ENCODE assay signal across 20 cellular contexts in the genomic region with DNA sequence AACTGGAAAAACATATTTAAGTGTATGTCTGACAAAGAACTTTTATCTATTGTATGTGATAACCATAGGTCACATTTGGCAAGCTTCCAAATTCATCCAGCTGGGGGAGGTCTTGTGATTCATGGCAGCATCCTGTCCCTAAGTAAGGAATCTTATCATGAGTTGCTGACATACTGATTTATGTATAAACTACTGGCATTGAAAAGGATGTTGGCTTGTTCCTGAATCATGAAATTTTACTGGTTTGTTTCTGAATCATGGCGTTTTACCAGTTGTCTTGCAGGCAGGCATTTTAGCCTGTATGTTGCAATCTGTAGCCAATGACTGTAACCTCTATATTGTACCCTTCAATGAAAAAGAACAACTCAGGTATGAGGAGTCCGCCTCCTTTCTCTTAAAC.
A peak's percentile ranks its signal among the peaks of the same experiment; 100 is the strongest.
DNase-seq lines count a peak whose midpoint lies in the region; ATAC-seq and TF ChIP-seq lines count a peak whose summit lies in the region.
"Had no signal": no experiment of that assay in that cellular context is flagged by ENCODE, and none has a peak within 500 bp of the region (broad histone marks: within the 10 kb centered on the region; RNA-seq: fewer than 3 reads in every experiment).

No MANE protein-coding gene starts in this region.

- intact Hi-C loops in heart left ventricle (cut with DNase I): no loop called here
- intact Hi-C loops in left colon (cut with DNase I, micrococcal nuclease): no loop called here

- no peak for TF ChIP-seq POLR2A in heart left ventricle (IDR thresholded peaks at IDR 0.05)

- no peak overlapping the region for H3K27ac ChIP-seq in mesenchymal stem cell (ENCODE audit: low read length, poor library complexity, severe bottlenecking)
- no peak overlapping the region for H3K27ac ChIP-seq in substantia nigra (ENCODE audit: low read depth, low read length, poor library complexity, severe bottlenecking)
- H3K27ac ChIP-seq in heart left ventricle: no peak overlapping the region
- H3K27ac ChIP-seq: SJSA1, testis had no signal

- H3K18ac ChIP-seq in mesenchymal stem cell (ENCODE audit: low read depth in 1 of 2, low read length in 2 of 2): no peak overlapping the region

- no peak overlapping the region for H3K23ac ChIP-seq in mesenchymal stem cell (ENCODE audit: low read length in 2 of 2)

- no peak overlapping the region for H2AK5ac ChIP-seq in mesenchymal stem cell (ENCODE audit: low read length, severe bottlenecking)

- H3K79me1 ChIP-seq in mesenchymal stem cell (replicated peaks; ENCODE audit: low read length, poor library complexity, severe bottlenecking): no peaks in the 10 kb centered on the region

- H3K4me2 ChIP-seq in mesenchymal stem cell (ENCODE audit: low read length, poor library complexity, severe bottlenecking): no peak overlapping the region

- no peak overlapping the region for H2BK15ac ChIP-seq in mesenchymal stem cell (ENCODE audit: low read depth, poor library complexity, severe bottlenecking)

- peaks cover 30% of the 10 kb centered on the region for H3K9me3 ChIP-seq in mesenchymal stem cell (ENCODE audit: control insufficient read depth, low read length)
- H3K9me3 ChIP-seq in heart left ventricle: peaks cover 0 to 28% (median 13%) of the 10 kb centered on the region in 12 donors
- H3K9me3 ChIP-seq: SJSA1, testis had no signal

- peak; percentile 42 for DNase-seq in HCEC 1CT
- DNase-seq in NCI-H69 (lab: John Stamatoyannopoulos, UW): peak; percentile 85
- peak; percentile 67 to 77 for DNase-seq in cardiac fibroblast (ENCODE audit: low read depth in 2 of 2)
- DNase-seq in mesenchymal stem cell: peak; percentile 55
- DNase-seq in substantia nigra (lab: John Stamatoyannopoulos, UW): no peak
- DNase-seq in heart left ventricle: no peak
- DNase-seq in left colon: no peak
- DNase-seq: activated naive CD8-positive, alpha-beta T cell treated with anti-CD3 and anti-CD28 coated beads, Interleukin-2, amount 10 ng/mL, durations not matched to agents 7 days and 5 days; activated T-cell treated with anti-CD3 and anti-CD28 coated beads, Interleukin-2, amount 50 U/mL, for 24 hours; caudate nucleus; DMS79; effector memory CD8-positive, alpha-beta T cell; glutamatergic neuron; midbrain; NCI-H187; NK-92 treated with Interleukin-12 subunit alpha and Interleukin-12 subunit beta, amount 100 ng/mL, for 24 hours; right cardiac atrium; testis had no signal

- H2BK12ac ChIP-seq in mesenchymal stem cell (ENCODE audit: low read length in 2 of 2): no peak overlapping the region

- H3K4ac ChIP-seq in mesenchymal stem cell (ENCODE audit: low read depth in 1 of 2, low read length in 2 of 2): no peak overlapping the region

- H3K4me3 ChIP-seq in cardiac fibroblast (replicated peaks in 1 of 2; ENCODE audit: low read depth in 2 of 2, low read length in 2 of 2) (no peak overlapping the region), mesenchymal stem cell (ENCODE audit: insufficient read depth in 1 of 2, low read depth in 1 of 2, low read length in 2 of 2) (peak overlapping the region in 1 of 2 experiments; percentile 21), heart left ventricle (no peak overlapping the region)
- H3K4me3 ChIP-seq: BLaER1 treated with 17β-estradiol and CSF1 and Interleukin-3, amounts not matched to agents 10 nM and 100 nM; SJSA1; testis had no signal

- H3K36me3 ChIP-seq in mesenchymal stem cell (ENCODE audit: control insufficient read depth in 1 of 2, insufficient read depth in 2 of 2, low read depth in 1 of 2, low read length in 2 of 2) (no peaks in the 10 kb centered on the region), heart left ventricle (no peaks in the 10 kb centered on the region)
- H3K36me3 ChIP-seq: BLaER1 treated with 17β-estradiol and CSF1 and Interleukin-3, amounts not matched to agents 10 nM and 100 nM; SJSA1 had no signal

- no peak overlapping the region for H2BK120ac ChIP-seq in mesenchymal stem cell (ENCODE audit: low read depth, low read length)

- no peak overlapping the region for H3K14ac ChIP-seq in mesenchymal stem cell (ENCODE audit: low read length in 2 of 2)

- H4K91ac ChIP-seq in mesenchymal stem cell (ENCODE audit: low read length): no peak overlapping the region

- no peaks in the 10 kb centered on the region for H3K27me3 ChIP-seq in mesenchymal stem cell (ENCODE audit: control insufficient read depth in 1 of 2, insufficient read depth in 1 of 2, low read length in 2 of 2)
- no peaks in the 10 kb centered on the region for H3K27me3 ChIP-seq in heart left ventricle
- H3K27me3 ChIP-seq: BLaER1 treated with 17β-estradiol and CSF1 and Interleukin-3, amounts not matched to agents 10 nM and 100 nM; SJSA1; testis had no signal

- H4K8ac ChIP-seq in mesenchymal stem cell (ENCODE audit: low read length): no peak overlapping the region

- no peak overlapping the region for H3K9ac ChIP-seq in mesenchymal stem cell (ENCODE audit: low read length)
- H3K9ac ChIP-seq: BLaER1 treated with 17β-estradiol and CSF1 and Interleukin-3, amounts not matched to agents 10 nM and 100 nM had no signal

- no peak for TF ChIP-seq CTCF in cardiac fibroblast (IDR thresholded peaks at IDR 0.05; ENCODE audit: low read depth, low read length)
- TF ChIP-seq CTCF in heart left ventricle (IDR thresholded peaks at IDR 0.05): no peak

- H3K4me1 ChIP-seq in mesenchymal stem cell (ENCODE audit: control insufficient read depth, insufficient read depth, low read depth, low read length) (peaks cover 2% of the 10 kb centered on the region), heart left ventricle (no peaks in the 10 kb centered on the region)
- H3K4me1 ChIP-seq: SJSA1, testis had no signal

- no peak for ATAC-seq in heart left ventricle
- no peak for ATAC-seq in left colon
- ATAC-seq: effector memory CD8-positive, alpha-beta T cell; right cardiac atrium had no signal

- no peak overlapping the region for H2AFZ ChIP-seq in mesenchymal stem cell (ENCODE audit: low read depth, low read length)

- WGBS in mesenchymal stem cell: 58% methylated on average over 2 of the region's 2 CpGs
- WGBS in heart left ventricle, 4 donors: 68 to 74% (median 71%) methylated on average over 2 of the region's 2 CpGs

- H2BK5ac ChIP-seq in mesenchymal stem cell (ENCODE audit: low read depth, low read length, poor library complexity, severe bottlenecking): no peak overlapping the region

Comparison
In these comparisons a context has a peak if more than half of its experiments do, and no peak if none do; other contexts are left out.
1. DNase-seq: peak in HCEC 1CT (single experiment), NCI-H69 (single experiment), cardiac fibroblast (2 of 2) and mesenchymal stem cell (single experiment); none in substantia nigra (0 of 49), heart left ventricle (0 of 5) and left colon (0 of 2).